ENCODE assay signal across 1 cellular context in the genomic region with DNA sequence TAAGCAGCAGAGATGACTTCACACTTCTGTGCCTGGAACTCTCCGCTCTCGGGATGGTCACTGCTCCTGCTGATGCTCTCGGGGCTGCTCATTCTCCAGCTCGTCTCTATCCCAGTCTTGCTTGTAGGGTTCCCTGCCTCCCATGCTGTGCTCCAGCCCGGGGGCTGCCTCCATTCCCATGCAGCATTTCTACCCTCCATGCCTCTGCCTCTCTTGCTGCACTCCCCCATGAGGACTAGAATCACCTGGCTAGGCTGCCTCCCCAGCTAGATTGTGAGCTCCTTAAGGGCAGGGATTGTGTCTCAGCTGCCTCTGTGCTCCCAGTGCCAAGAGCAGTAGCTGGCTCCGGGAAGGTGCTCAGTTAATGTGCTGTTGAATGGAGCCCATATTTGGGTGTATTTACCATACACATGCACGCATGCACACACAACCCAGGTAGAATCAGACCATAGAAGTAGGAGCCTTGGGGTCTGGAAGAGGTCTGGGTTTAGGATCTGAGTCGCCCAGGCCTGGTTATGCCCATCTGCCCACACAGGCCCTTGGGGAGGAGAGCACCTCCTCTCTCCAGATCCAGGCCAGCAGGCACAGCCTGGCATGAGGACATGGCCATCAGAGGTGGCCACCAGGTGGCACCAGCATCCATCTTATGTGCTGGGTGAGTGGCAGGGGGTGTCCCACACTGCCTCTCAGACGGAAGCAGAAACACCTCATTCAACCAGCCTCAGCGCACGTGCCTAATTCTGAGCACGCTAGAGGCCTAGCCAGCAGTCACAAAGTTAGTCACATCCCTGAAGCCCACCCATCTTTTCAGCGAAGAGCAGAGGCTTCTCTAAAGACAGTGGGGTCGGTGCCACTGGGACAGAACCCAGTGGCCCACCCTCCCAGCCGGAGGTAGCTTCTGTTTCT.
TF ChIP-seq lines count a peak whose summit lies in the region.

No MANE protein-coding gene starts in this region.

TF ChIP-seq in HepG2, 621 proteins besides CTCF, POLR2A, EP300 and RAD21 (continued from another document and continues in another):
- TF ChIP-seq, protein P1, sequence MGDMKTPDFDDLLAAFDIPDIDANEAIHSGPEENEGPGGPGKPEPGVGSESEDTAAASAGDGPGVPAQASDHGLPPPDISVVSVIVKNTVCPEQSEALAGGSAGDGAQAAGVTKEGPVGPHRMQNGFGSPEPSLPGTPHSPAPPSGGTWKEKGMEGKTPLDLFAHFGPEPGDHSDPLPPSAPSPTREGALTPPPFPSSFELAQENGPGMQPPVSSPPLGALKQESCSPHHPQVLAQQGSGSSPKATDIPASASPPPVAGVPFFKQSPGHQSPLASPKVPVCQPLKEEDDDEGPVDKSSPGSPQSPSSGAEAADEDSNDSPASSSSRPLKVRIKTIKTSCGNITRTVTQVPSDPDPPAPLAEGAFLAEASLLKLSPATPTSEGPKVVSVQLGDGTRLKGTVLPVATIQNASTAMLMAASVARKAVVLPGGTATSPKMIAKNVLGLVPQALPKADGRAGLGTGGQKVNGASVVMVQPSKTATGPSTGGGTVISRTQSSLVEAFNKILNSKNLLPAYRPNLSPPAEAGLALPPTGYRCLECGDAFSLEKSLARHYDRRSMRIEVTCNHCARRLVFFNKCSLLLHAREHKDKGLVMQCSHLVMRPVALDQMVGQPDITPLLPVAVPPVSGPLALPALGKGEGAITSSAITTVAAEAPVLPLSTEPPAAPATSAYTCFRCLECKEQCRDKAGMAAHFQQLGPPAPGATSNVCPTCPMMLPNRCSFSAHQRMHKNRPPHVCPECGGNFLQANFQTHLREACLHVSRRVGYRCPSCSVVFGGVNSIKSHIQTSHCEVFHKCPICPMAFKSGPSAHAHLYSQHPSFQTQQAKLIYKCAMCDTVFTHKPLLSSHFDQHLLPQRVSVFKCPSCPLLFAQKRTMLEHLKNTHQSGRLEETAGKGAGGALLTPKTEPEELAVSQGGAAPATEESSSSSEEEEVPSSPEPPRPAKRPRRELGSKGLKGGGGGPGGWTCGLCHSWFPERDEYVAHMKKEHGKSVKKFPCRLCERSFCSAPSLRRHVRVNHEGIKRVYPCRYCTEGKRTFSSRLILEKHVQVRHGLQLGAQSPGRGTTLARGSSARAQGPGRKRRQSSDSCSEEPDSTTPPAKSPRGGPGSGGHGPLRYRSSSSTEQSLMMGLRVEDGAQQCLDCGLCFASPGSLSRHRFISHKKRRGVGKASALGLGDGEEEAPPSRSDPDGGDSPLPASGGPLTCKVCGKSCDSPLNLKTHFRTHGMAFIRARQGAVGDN (CRISPR knock-in tag; IDR thresholded peaks at IDR 0.05): peak; percentile 69
- TF ChIP-seq ZNF337 (CRISPR knock-in tag; IDR thresholded peaks at IDR 0.05; ENCODE audit: borderline replicate concordance, low read depth) (no peak), NRL (CRISPR knock-in tag; IDR thresholded peaks at IDR 0.05; ENCODE audit: borderline replicate concordance) (no peak), EED (CRISPR knock-in tag; IDR thresholded peaks at IDR 0.05) (no peak), KMT2B (CRISPR knock-in tag; IDR thresholded peaks at IDR 0.05) (0 out of 2 replicates have a peak, but pooled peaks have one; percentile 26), ZSCAN21 (CRISPR knock-in tag; IDR thresholded peaks at IDR 0.05; ENCODE audit: borderline replicate concordance) (no peak), FLYWCH1 (CRISPR knock-in tag; IDR thresholded peaks at IDR 0.05) (no peak), ZMYM2 (CRISPR knock-in tag; IDR thresholded peaks at IDR 0.05) (no peak), ZNF792 (CRISPR knock-in tag; IDR thresholded peaks at IDR 0.05) (no peak), ZNF879 (CRISPR knock-in tag; IDR thresholded peaks at IDR 0.05) (no peak), ZNF670 (CRISPR knock-in tag; IDR thresholded peaks at IDR 0.05; ENCODE audit: borderline replicate concordance) (no peak), ZNF121 (CRISPR knock-in tag; IDR thresholded peaks at IDR 0.05) (no peak), ZFP62 (CRISPR knock-in tag; IDR thresholded peaks at IDR 0.05) (no peak), KLF12 (CRISPR knock-in tag; IDR thresholded peaks at IDR 0.05; ENCODE audit: borderline replicate concordance) (no peak), ZNF746 (CRISPR knock-in tag; IDR thresholded peaks at IDR 0.05) (no peak), ZNF839 (CRISPR knock-in tag; IDR thresholded peaks at IDR 0.05; ENCODE audit: borderline replicate concordance) (no peak), ZBTB38 (CRISPR knock-in tag; IDR thresholded peaks at IDR 0.05) (no peak), ZNF598 (CRISPR knock-in tag; IDR thresholded peaks at IDR 0.05; ENCODE audit: borderline replicate concordance) (no peak), ZBTB42 (CRISPR knock-in tag; IDR thresholded peaks at IDR 0.05) (no peak), THYN1 (CRISPR knock-in tag; IDR thresholded peaks at IDR 0.05; ENCODE audit: borderline replicate concordance, low read depth) (no peak), ZNF431 (CRISPR knock-in tag; IDR thresholded peaks at IDR 0.05; ENCODE audit: borderline replicate concordance, low read depth) (no peak), MAFF (IDR thresholded peaks at IDR 0.05; ENCODE audit: low read depth, low read length) (no peak), RFX1 (IDR thresholded peaks at IDR 0.05) (no peak)
- TF ChIP-seq, protein P2, sequence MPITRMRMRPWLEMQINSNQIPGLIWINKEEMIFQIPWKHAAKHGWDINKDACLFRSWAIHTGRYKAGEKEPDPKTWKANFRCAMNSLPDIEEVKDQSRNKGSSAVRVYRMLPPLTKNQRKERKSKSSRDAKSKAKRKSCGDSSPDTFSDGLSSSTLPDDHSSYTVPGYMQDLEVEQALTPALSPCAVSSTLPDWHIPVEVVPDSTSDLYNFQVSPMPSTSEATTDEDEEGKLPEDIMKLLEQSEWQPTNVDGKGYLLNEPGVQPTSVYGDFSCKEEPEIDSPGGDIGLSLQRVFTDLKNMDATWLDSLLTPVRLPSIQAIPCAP (CRISPR knock-in tag; IDR thresholded peaks at IDR 0.05; ENCODE audit: low read depth): no peak
- TF ChIP-seq, protein P3, sequence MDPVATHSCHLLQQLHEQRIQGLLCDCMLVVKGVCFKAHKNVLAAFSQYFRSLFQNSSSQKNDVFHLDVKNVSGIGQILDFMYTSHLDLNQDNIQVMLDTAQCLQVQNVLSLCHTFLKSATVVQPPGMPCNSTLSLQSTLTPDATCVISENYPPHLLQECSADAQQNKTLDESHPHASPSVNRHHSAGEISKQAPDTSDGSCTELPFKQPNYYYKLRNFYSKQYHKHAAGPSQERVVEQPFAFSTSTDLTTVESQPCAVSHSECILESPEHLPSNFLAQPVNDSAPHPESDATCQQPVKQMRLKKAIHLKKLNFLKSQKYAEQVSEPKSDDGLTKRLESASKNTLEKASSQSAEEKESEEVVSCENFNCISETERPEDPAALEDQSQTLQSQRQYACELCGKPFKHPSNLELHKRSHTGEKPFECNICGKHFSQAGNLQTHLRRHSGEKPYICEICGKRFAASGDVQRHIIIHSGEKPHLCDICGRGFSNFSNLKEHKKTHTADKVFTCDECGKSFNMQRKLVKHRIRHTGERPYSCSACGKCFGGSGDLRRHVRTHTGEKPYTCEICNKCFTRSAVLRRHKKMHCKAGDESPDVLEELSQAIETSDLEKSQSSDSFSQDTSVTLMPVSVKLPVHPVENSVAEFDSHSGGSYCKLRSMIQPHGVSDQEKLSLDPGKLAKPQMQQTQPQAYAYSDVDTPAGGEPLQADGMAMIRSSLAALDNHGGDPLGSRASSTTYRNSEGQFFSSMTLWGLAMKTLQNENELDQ (CRISPR knock-in tag; IDR thresholded peaks at IDR 0.05; ENCODE audit: borderline replicate concordance): no peak
- TF ChIP-seq, protein P4, sequence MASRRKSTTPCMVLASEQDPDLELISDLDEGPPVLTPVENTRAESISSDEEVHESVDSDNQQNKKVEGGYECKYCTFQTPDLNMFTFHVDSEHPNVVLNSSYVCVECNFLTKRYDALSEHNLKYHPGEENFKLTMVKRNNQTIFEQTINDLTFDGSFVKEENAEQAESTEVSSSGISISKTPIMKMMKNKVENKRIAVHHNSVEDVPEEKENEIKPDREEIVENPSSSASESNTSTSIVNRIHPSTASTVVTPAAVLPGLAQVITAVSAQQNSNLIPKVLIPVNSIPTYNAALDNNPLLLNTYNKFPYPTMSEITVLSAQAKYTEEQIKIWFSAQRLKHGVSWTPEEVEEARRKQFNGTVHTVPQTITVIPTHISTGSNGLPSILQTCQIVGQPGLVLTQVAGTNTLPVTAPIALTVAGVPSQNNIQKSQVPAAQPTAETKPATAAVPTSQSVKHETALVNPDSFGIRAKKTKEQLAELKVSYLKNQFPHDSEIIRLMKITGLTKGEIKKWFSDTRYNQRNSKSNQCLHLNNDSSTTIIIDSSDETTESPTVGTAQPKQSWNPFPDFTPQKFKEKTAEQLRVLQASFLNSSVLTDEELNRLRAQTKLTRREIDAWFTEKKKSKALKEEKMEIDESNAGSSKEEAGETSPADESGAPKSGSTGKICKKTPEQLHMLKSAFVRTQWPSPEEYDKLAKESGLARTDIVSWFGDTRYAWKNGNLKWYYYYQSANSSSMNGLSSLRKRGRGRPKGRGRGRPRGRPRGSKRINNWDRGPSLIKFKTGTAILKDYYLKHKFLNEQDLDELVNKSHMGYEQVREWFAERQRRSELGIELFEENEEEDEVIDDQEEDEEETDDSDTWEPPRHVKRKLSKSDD (CRISPR knock-in tag; IDR thresholded peaks at IDR 0.05; ENCODE audit: low read depth): no peak
- TF ChIP-seq, protein P5, sequence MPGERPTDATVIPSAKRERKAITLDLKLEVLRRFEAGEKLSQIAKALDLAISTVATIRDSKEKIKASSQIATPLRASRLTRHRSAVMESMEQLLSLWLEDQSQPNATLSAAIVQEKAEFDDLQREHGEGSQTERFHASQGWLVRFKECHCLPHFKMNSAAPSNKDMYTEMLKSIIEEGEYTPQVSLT (CRISPR knock-in tag; IDR thresholded peaks at IDR 0.05; ENCODE audit: borderline replicate concordance, low read depth): no peak
- TF ChIP-seq, protein P6, sequence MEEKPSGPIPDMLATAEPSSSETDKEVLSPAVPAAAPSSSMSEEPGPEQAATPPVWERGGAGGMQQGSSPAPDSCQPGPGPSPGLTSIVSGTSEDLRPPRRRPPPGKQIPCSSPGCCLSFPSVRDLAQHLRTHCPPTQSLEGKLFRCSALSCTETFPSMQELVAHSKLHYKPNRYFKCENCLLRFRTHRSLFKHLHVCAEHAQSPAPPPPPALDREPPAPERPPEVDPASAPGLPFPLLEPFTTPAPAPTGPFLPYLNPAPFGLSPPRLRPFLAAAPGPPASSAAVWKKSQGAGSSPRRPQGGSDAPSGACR (CRISPR knock-in tag; IDR thresholded peaks at IDR 0.05): no peak
- TF ChIP-seq, protein P7, sequence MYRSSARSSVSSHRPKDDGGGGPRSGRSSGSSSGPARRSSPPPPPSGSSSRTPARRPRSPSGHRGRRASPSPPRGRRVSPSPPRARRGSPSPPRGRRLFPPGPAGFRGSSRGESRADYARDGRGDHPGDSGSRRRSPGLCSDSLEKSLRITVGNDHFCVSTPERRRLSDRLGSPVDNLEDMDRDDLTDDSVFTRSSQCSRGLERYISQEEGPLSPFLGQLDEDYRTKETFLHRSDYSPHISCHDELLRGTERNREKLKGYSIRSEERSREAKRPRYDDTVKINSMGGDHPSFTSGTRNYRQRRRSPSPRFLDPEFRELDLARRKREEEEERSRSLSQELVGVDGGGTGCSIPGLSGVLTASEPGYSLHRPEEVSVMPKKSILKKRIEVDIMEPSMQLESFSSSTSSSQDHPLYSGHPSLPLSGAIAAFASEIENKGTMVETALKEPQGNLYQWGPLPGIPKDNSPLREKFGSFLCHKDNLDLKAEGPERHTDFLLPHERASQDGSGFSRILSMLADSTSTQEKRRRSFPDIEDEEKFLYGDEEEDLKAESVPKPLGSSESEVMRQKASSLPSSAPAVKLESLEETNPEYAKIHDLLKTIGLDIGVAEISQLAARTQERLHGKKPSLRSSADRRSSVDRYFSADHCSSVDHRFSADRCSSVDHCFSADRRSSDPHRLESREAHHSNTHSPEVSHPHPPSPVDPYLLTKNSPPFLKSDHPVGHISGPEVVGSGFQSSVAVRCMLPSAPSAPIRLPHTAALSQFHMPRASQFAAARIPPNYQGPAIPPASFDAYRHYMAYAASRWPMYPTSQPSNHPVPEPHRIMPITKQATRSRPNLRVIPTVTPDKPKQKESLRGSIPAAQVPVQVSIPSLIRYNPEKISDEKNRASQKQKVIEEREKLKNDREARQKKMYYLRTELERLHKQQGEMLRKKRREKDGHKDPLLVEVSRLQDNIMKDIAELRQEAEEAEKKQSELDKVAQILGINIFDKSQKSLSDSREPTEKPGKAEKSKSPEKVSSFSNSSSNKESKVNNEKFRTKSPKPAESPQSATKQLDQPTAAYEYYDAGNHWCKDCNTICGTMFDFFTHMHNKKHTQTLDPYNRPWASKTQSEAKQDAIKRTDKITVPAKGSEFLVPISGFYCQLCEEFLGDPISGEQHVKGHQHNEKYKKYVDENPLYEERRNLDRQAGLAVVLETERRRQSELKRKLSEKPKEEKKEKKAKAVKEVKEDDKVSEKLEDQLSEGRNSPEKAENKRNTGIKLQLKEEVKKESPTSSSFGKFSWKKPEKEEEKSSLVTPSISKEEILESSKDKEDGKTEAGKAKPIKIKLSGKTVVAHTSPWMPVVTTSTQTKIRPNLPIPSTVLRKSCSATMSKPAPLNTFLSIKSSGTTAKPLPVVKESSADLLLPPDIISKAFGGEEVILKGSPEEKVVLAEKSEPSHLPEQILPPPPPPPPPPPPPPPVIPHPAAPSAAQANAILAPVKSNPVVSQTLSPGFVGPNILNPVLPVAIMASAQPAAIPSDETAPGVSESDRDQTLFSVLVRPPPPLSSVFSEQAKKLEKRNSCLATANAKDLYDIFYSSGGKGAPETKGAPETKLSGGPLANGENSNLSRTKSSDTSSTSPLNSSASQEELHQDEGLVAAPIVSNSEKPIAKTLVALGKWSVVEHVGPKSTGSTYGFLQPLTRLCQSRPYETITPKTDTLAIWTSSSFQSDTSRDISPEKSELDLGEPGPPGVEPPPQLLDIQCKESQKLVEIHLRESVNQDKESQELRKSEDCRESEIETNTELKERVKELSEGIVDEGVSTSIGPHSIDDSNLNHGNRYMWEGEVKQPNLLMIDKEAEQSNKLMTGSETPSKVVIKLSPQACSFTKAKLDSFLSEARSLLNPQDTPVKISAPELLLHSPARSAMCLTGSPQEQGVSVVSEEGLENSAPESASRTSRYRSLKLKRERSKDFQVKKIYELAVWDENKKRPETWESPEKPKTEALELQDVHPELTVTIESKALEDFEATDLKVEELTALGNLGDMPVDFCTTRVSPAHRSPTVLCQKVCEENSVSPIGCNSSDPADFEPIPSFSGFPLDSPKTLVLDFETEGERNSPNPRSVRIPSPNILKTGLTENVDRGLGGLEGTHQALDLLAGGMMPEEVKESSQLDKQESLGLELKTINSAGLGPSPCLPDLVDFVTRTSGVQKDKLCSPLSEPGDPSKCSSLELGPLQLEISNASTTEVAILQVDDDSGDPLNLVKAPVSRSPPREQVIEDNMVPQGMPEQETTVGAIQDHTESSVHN (CRISPR knock-in tag; IDR thresholded peaks at IDR 0.05): no peak
- TF ChIP-seq, protein P8, sequence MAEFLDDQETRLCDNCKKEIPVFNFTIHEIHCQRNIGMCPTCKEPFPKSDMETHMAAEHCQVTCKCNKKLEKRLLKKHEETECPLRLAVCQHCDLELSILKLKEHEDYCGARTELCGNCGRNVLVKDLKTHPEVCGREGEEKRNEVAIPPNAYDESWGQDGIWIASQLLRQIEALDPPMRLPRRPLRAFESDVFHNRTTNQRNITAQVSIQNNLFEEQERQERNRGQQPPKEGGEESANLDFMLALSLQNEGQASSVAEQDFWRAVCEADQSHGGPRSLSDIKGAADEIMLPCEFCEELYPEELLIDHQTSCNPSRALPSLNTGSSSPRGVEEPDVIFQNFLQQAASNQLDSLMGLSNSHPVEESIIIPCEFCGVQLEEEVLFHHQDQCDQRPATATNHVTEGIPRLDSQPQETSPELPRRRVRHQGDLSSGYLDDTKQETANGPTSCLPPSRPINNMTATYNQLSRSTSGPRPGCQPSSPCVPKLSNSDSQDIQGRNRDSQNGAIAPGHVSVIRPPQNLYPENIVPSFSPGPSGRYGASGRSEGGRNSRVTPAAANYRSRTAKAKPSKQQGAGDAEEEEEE (CRISPR knock-in tag; IDR thresholded peaks at IDR 0.05; ENCODE audit: borderline replicate concordance): no peak
